25 cellular contexts compared by ENCODE assay signal in genomic region chr22:34997921-34998320, GRCh38.
"Had no signal": no experiment of that assay in that cellular context is flagged by ENCODE, and none has a peak within 500 bp of the region (broad histone marks: within the 10 kb centered on the region; RNA-seq: fewer than 3 reads in every experiment).

No MANE protein-coding gene starts in this region.

- H3K9me3 ChIP-seq: esophagus squamous epithelium, heart left ventricle, left lung, prostate gland, right atrium auricular region, sigmoid colon, stomach, testis, tibial nerve, upper lobe of right lung, uterus had no signal

- ATAC-seq: effector memory CD8-positive, alpha-beta T cell; heart left ventricle; left lung; naive thymus-derived CD4-positive, alpha-beta T cell; stimulated activated effector memory CD8-positive, alpha-beta T cell treated with anti-CD3 and anti-CD28 coated beads, Interleukin-12 subunit alpha, Interleukin-12 subunit beta, amount 100 ng/mL, for 72 hours; upper lobe of right lung had no signal

- FAIRE-seq: endometrium, frontal cortex, kidney had no signal

- DNase-seq: cortex of kidney; effector memory CD8-positive, alpha-beta T cell; erythroblast; esophagus squamous epithelium; heart left ventricle; kidney; left lung; mesendoderm; midbrain; naive thymus-derived CD4-positive, alpha-beta T cell; sigmoid colon; stimulated activated CD4-positive, alpha-beta T cell treated with anti-CD3 and anti-CD28 coated beads, Interleukin-2, amount 100 ng/mL, for 24 hours; stimulated activated CD4-positive, alpha-beta T cell treated with anti-CD3 and anti-CD28 coated beads, Interleukin-4, amount 100 ng/mL, for 24 hours; stimulated activated naive CD4-positive, alpha-beta T cell treated with Interleukin-2 at 50 U/mL for 16 hours; stomach; testis; upper lobe of right lung; uterus had no signal

- H3K36me3 ChIP-seq: esophagus squamous epithelium, heart left ventricle, left lung, prostate gland, right atrium auricular region, sigmoid colon, stomach, tibial nerve, upper lobe of right lung, uterus had no signal

- H3K27ac ChIP-seq: esophagus squamous epithelium, heart left ventricle, hepatocyte, left lung, prostate gland, right atrium auricular region, sigmoid colon, stomach, testis, tibial nerve, upper lobe of right lung, uterus had no signal

- H3K27me3 ChIP-seq: hepatocyte, right atrium auricular region, sigmoid colon, testis, tibial nerve, upper lobe of right lung, uterus had no signal

- H3K79me2 ChIP-seq: hepatocyte had no signal

- H2AFZ ChIP-seq: hepatocyte had no signal

- H3K4me3 ChIP-seq: esophagus squamous epithelium, heart left ventricle, hepatocyte, left lung, prostate gland, right atrium auricular region, sigmoid colon, stomach, testis, tibial nerve, upper lobe of right lung, uterus had no signal

- H3K4me1 ChIP-seq: esophagus squamous epithelium, heart left ventricle, left lung, prostate gland, right atrium auricular region, sigmoid colon, stomach, testis, tibial nerve, upper lobe of right lung, uterus had no signal

- H3K4me2 ChIP-seq: hepatocyte had no signal
